ENCODE assay signal across 35 cellular contexts in genomic region chr16:15401972-15402371, GRCh38. TPM values are rescaled to one million over a fixed set of nuclear protein-coding genes. Genes with fewer than 3 reads are reported as not detected.
"Had no signal": no experiment of that assay in that cellular context is flagged by ENCODE, and none has a peak within 500 bp of the region (broad histone marks: within the 10 kb centered on the region; RNA-seq: fewer than 3 reads in every experiment).

No MANE protein-coding gene starts in this region.

- H3K27ac Mint-ChIP-seq: activated B cell treated with CpG ODN at 0.5 μM for 24 hours; activated CD4-positive, alpha-beta memory T cell treated with anti-CD3 and anti-CD28 coated beads for 36 hours; activated CD4-positive, alpha-beta T cell treated with anti-CD3 and anti-CD28 coated beads, Interleukin-2, amount 10 ng/mL, durations not matched to agents 24 days and 14 days; activated CD8-positive, alpha-beta T cell treated with anti-CD3 and anti-CD28 coated beads for 36 hours; activated naive CD4-positive, alpha-beta T cell treated with anti-CD3 and anti-CD28 coated beads for 36 hours; activated naive CD4-positive, alpha-beta T cell treated with anti-CD3 and anti-CD28 coated beads, Interleukin-2, amount 50 U/mL, for 72 hours; activated naive CD8-positive, alpha-beta T cell treated with anti-CD3 and anti-CD28 coated beads for 36 hours; activated T-cell treated with anti-CD3 and anti-CD28 coated beads, Interleukin-2, amount 50 U/mL, for 72 hours; activated T-helper 1 cell treated with anti-CD3 and anti-CD28 coated beads, Interleukin-12 subunit alpha, Interleukin-12 subunit beta, Interleukin-2, Interleukin-4 antibody, amounts not matched to agents 30 ng/mL and 10 ng/mL and 1 ng/mL, durations not matched to agents 14 hours and 24 hours and 36 hours; activated T-helper 17 cell treated with anti-CD3 and anti-CD28 coated beads, Interleukin-2, amount 50 U/mL, for 72 hours; T-helper 2 cell treated with Interferon-gamma antibody and Interleukin-4, amounts not matched to agents 5 μg/mL and 100 μg/mL, for 36 hours had no signal

- H3K4me1 Mint-ChIP-seq: activated CD4-positive, alpha-beta T cell treated with anti-CD3 and anti-CD28 coated beads, Interleukin-2, amount 10 ng/mL, durations not matched to agents 24 days and 14 days; activated naive CD8-positive, alpha-beta T cell treated with anti-CD3 and anti-CD28 coated beads for 36 hours; activated T-helper 17 cell treated with anti-CD3 and anti-CD28 coated beads, Interleukin-2, amount 50 U/mL, for 72 hours had no signal

- H3K36me3 ChIP-seq: adrenal gland, brain microvascular endothelial cell, breast epithelium had no signal

- H3K4me1 ChIP-seq: adrenal gland, breast epithelium had no signal

- H3K27ac ChIP-seq: adrenal gland, body of pancreas, brain microvascular endothelial cell, breast epithelium, VCaP had no signal

- H3K9me3 ChIP-seq: adrenal gland, body of pancreas, breast epithelium had no signal

- DNase-seq: activated B cell treated with CpG ODN at 0.5 μM for 24 hours; activated CD4-positive, alpha-beta memory T cell treated with anti-CD3 and anti-CD28 coated beads for 36 hours; activated CD4-positive, alpha-beta T cell treated with anti-CD3 and anti-CD28 coated beads for 4 hours; activated CD4-positive, alpha-beta T cell treated with anti-CD3 and anti-CD28 coated beads, Interleukin-2, amount 10 ng/mL, durations not matched to agents 24 days and 14 days; activated CD4-positive, alpha-beta T cell treated with anti-CD3 and anti-CD28 coated beads, Interleukin-2, amount 50 U/mL, for 1 hour; activated CD4-positive, alpha-beta T cell treated with anti-CD3 and anti-CD28 coated beads, Interleukin-2, amount 50 U/mL, for 4 hours; activated CD4-positive, CD25-positive, alpha-beta regulatory T cell treated with anti-CD3 and anti-CD28 coated beads, Interleukin-2, amount 50 U/mL, for 72 hours; activated CD8-positive, alpha-beta memory T cell treated with anti-CD3 and anti-CD28 coated beads, Interleukin-2, amount 50 U/mL, for 4 hours; activated CD8-positive, alpha-beta T cell treated with anti-CD3 and anti-CD28 coated beads for 36 hours; activated effector memory CD4-positive, alpha-beta T cell treated with anti-CD3 and anti-CD28 coated beads, Interleukin-2, amount 50 U/mL, for 16 hours; activated gamma-delta T cell treated with Interleukin-2 at 50 U/mL for 16 hours; activated naive CD4-positive, alpha-beta T cell; activated naive CD4-positive, alpha-beta T cell treated with anti-CD3 and anti-CD28 coated beads for 36 hours; activated naive CD4-positive, alpha-beta T cell treated with anti-CD3 and anti-CD28 coated beads, Interleukin-2, amount 50 U/mL, for 16 hours; activated naive CD8-positive, alpha-beta T cell treated with anti-CD3 and anti-CD28 coated beads for 36 hours; activated T-cell treated with anti-CD3 and anti-CD28 coated beads for 4 hours; activated T-cell treated with anti-CD3 and anti-CD28 coated beads, Interleukin-2, amount 50 U/mL, for 1 hour; activated T-cell treated with anti-CD3 and anti-CD28 coated beads, Interleukin-2, amount 50 U/mL, for 4 hours; activated T-cell treated with anti-CD3 and anti-CD28 coated beads, Interleukin-2, amount 50 U/mL, for 72 hours; adrenal gland; amniotic stem cell; aorta; body of pancreas; brain microvascular endothelial cell; central memory CD4-positive, alpha-beta T cell; T-helper 2 cell; T-helper 9 cell had no signal

- H3K9me3 Mint-ChIP-seq: activated B cell treated with CpG ODN at 0.5 μM for 24 hours; activated CD4-positive, alpha-beta memory T cell treated with anti-CD3 and anti-CD28 coated beads for 36 hours; activated CD4-positive, alpha-beta T cell treated with anti-CD3 and anti-CD28 coated beads, Interleukin-2, amount 10 ng/mL, durations not matched to agents 24 days and 14 days; activated CD8-positive, alpha-beta T cell treated with anti-CD3 and anti-CD28 coated beads for 36 hours; activated naive CD4-positive, alpha-beta T cell treated with anti-CD3 and anti-CD28 coated beads for 36 hours; activated naive CD4-positive, alpha-beta T cell treated with anti-CD3 and anti-CD28 coated beads, Interleukin-2, amount 50 U/mL, for 72 hours; activated naive CD8-positive, alpha-beta T cell treated with anti-CD3 and anti-CD28 coated beads for 36 hours; activated T-cell treated with anti-CD3 and anti-CD28 coated beads, Interleukin-2, amount 50 U/mL, for 4 hours; activated T-cell treated with anti-CD3 and anti-CD28 coated beads, Interleukin-2, amount 50 U/mL, for 72 hours; activated T-helper 1 cell treated with anti-CD3 and anti-CD28 coated beads, Interleukin-12 subunit alpha, Interleukin-12 subunit beta, Interleukin-2, Interleukin-4 antibody, amounts not matched to agents 30 ng/mL and 10 ng/mL and 1 ng/mL, durations not matched to agents 14 hours and 24 hours and 36 hours; activated T-helper 17 cell treated with anti-CD3 and anti-CD28 coated beads, Interleukin-2, amount 50 U/mL, for 72 hours; T-helper 2 cell treated with Interferon-gamma antibody and Interleukin-4, amounts not matched to agents 5 μg/mL and 100 μg/mL, for 36 hours had no signal

- ATAC-seq: activated CD8-positive, alpha-beta T cell treated with anti-CD3 and anti-CD28 coated beads for 36 hours; activated naive CD4-positive, alpha-beta T cell treated with anti-CD3 and anti-CD28 coated beads, Interleukin-2, amount 50 U/mL, for 72 hours; activated T-cell treated with anti-CD3 and anti-CD28 coated beads, Interleukin-2, amount 50 U/mL, for 4 hours; activated T-cell treated with anti-CD3 and anti-CD28 coated beads, Interleukin-2, amount 50 U/mL, for 72 hours; activated T-helper 17 cell treated with anti-CD3 and anti-CD28 coated beads, Interleukin-2, amount 50 U/mL, for 72 hours; body of pancreas had no signal

- H3K4me3 ChIP-seq: adrenal gland, body of pancreas, breast epithelium had no signal

- H3K36me3 Mint-ChIP-seq: activated CD4-positive, alpha-beta memory T cell treated with anti-CD3 and anti-CD28 coated beads for 36 hours; activated naive CD4-positive, alpha-beta T cell treated with anti-CD3 and anti-CD28 coated beads, Interleukin-2, amount 50 U/mL, for 72 hours; activated naive CD8-positive, alpha-beta T cell treated with anti-CD3 and anti-CD28 coated beads for 36 hours had no signal

- H3K27me3 ChIP-seq: adrenal gland, body of pancreas, brain microvascular endothelial cell, breast epithelium had no signal

- FAIRE-seq: astrocyte, TTC549 had no signal

- H3K27me3 Mint-ChIP-seq: activated B cell treated with CpG ODN at 0.5 μM for 24 hours had no signal

- H3K4me3 Mint-ChIP-seq: activated B cell treated with CpG ODN at 0.5 μM for 24 hours; activated CD4-positive, alpha-beta memory T cell treated with anti-CD3 and anti-CD28 coated beads for 36 hours; activated CD4-positive, alpha-beta T cell treated with anti-CD3 and anti-CD28 coated beads, Interleukin-2, amount 10 ng/mL, durations not matched to agents 24 days and 14 days; activated CD8-positive, alpha-beta T cell treated with anti-CD3 and anti-CD28 coated beads for 36 hours; activated naive CD4-positive, alpha-beta T cell treated with anti-CD3 and anti-CD28 coated beads for 36 hours; activated naive CD8-positive, alpha-beta T cell treated with anti-CD3 and anti-CD28 coated beads for 36 hours; activated T-cell treated with anti-CD3 and anti-CD28 coated beads, Interleukin-2, amount 50 U/mL, for 4 hours; activated T-cell treated with anti-CD3 and anti-CD28 coated beads, Interleukin-2, amount 50 U/mL, for 72 hours; activated T-helper 1 cell treated with anti-CD3 and anti-CD28 coated beads, Interleukin-12 subunit alpha, Interleukin-12 subunit beta, Interleukin-2, Interleukin-4 antibody, amounts not matched to agents 30 ng/mL and 10 ng/mL and 1 ng/mL, durations not matched to agents 14 hours and 24 hours and 36 hours; activated T-helper 17 cell treated with anti-CD3 and anti-CD28 coated beads, Interleukin-2, amount 50 U/mL, for 72 hours; T-helper 2 cell treated with Interferon-gamma antibody and Interleukin-4, amounts not matched to agents 5 μg/mL and 100 μg/mL, for 36 hours had no signal

RNA-seq across cellular contexts. Expression of gene MPV17L, which starts 6.4 kb away (rescaled TPM):
- total RNA-seq: activated CD4-positive, alpha-beta memory T cell treated with anti-CD3 and anti-CD28 coated beads for 36 hours; activated naive CD4-positive, alpha-beta T cell treated with anti-CD3 and anti-CD28 coated beads for 36 hours; activated naive CD4-positive, alpha-beta T cell treated with anti-CD3 and anti-CD28 coated beads, Interleukin-2, amount 50 U/mL, for 72 hours; activated T-helper 17 cell treated with anti-CD3 and anti-CD28 coated beads, Interleukin-2, amount 50 U/mL, for 72 hours had no signal
